17 cellular contexts compared by ENCODE assay signal in genomic region chr9:131868766-131869165, GRCh38.
DNase-seq lines count a peak whose midpoint lies in the region; TF ChIP-seq lines count a peak whose summit lies in the region.
"Had no signal": no experiment of that assay in that cellular context is flagged by ENCODE, and none has a peak within 500 bp of the region (broad histone marks: within the 10 kb centered on the region; RNA-seq: fewer than 3 reads in every experiment).

No MANE protein-coding gene starts in this region.

- H3K4me3 ChIP-seq in AG10803 (ENCODE audit: low read length) (no peak overlapping the region), H7 (ENCODE audit: insufficient read depth, low read depth, low read length) (no peak overlapping the region)
- H3K4me3 ChIP-seq: skin epidermis, testis had no signal

- no peaks in the 10 kb centered on the region; the same call in 1 of the 2 replicates for H3K36me3 ChIP-seq in H7 (replicated peaks; ENCODE audit: control insufficient read depth, insufficient read depth, low read length)

- H3K27me3 ChIP-seq in H7 (ENCODE audit: control insufficient read depth, insufficient read depth, low read length) (no peaks in the 10 kb centered on the region), layer of hippocampus (ENCODE audit: control insufficient read depth, insufficient read depth, low read length) (no peaks in the 10 kb centered on the region)
- H3K27me3 ChIP-seq: testis had no signal

- DNase-seq in AG10803 (ENCODE audit: low read depth) (peak; percentile 52), H7 (peak; percentile 62), caudate nucleus (lab: John Stamatoyannopoulos, UW) (peak in 19 of 61 donors; percentile 9 to 73 (median 25)), DMS114 treated with DMSO at 0.1 percent for 48 hours (lab: John Stamatoyannopoulos, UW; ENCODE audit: unreplicated experiment) (no peak), cortex of kidney (lab: John Stamatoyannopoulos, UW) (no peak)
- DNase-seq in activated CD4-positive, alpha-beta T cell treated with anti-CD3 and anti-CD28 coated beads, Interleukin-2, amount 50 U/mL, for 48 hours, result no peak
- no peak for DNase-seq in activated CD8-positive, alpha-beta memory T cell treated with anti-CD3 and anti-CD28 coated beads for 24 hours
- DNase-seq: activated gamma-delta T cell; erythroblast; left cardiac atrium; NCI-H2171; RPMI8226; stimulated activated CD4-positive, alpha-beta T cell treated with anti-CD3 and anti-CD28 coated beads, Interleukin-4, amount 100 ng/mL, for 24 hours; stimulated activated CD8-positive, alpha-beta memory T cell treated with anti-CD3 and anti-CD28 coated beads, Interleukin-4, amount 100 ng/mL, for 48 hours; testis had no signal

- H3K27ac ChIP-seq in caudate nucleus (ENCODE audit: low read depth, low read length) (peak overlapping the region; percentile 42), layer of hippocampus (ENCODE audit: low read depth, low read length) (peak overlapping the region; percentile 4)
- H3K27ac ChIP-seq: skin epidermis, testis had no signal

- no peak for TF ChIP-seq CTCF in AG10803 (conservative IDR thresholded peaks at IDR 0.05; ENCODE audit: low read length)

Comparison
In these comparisons a context has a peak if more than half of its experiments do, and no peak if none do; other contexts are left out.
1. DNase-seq: peak in AG10803 (single experiment) and H7 (single experiment); none in activated CD4-positive, alpha-beta T cell treated with anti-CD3 and anti-CD28 coated beads, Interleukin-2, amount 50 U/mL, for 48 hours (0 of 2), activated CD8-positive, alpha-beta memory T cell treated with anti-CD3 and anti-CD28 coated beads for 24 hours (single experiment), DMS114 treated with DMSO at 0.1 percent for 48 hours (single experiment) and cortex of kidney (single experiment).